8 cellular contexts compared by ENCODE assay signal in the genomic region with DNA sequence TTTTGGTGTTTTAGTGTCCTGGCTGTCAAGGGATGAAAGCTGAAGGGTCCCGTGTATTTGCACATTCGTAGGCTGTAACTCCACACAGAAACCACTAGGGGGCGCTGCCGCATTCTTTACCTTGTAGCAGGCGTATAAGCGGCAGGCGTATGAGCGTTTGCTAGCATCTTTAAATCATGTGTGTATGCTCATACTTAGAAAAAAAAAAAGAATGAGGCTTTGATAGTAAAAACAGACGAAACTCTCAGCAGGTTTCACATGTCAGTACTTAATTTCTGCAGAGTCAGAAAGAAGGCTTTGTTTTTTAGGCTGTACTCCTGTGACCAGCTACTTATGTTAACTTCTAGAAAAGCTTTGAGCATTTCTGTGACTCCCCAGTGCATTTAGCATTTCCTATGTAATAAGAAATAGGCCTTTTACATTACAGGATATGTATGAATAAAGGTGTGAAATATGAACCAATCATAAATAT.
A peak's percentile ranks its signal among the peaks of the same experiment; 100 is the strongest.
DNase-seq lines count a peak whose midpoint lies in the region; ATAC-seq, FAIRE-seq and TF ChIP-seq lines count a peak whose summit lies in the region.

No MANE protein-coding gene starts in this region.

- peak; percentile 95 for FAIRE-seq in H54 (lab: Jason Lieb, UNC)
- FAIRE-seq in pancreas (lab: Jason Lieb, UNC): peak; percentile 84

- peak; percentile 77 for DNase-seq in GM03348 (ENCODE audit: low spot score)
- peak; percentile 23 for DNase-seq in H54 (ENCODE audit: insufficient read length, low spot score)
- peak; percentile 37 for DNase-seq in LNCaP clone FGC (ENCODE audit: low read depth)
- peak; percentile 2 for DNase-seq in SHP77 treated with DMSO at 0.1 percent for 48 hours (lab: John Stamatoyannopoulos, UW)
- DNase-seq in activated gamma-delta T cell treated with anti-CD3 and anti-CD28 coated beads, Interleukin-2, amount 50 U/mL, for 16 hours (ENCODE audit: low read depth): peak; percentile 59
- DNase-seq in glomerular endothelial cell (ENCODE audit: extremely low read depth, low read depth, low spot score): peak; percentile 75
- DNase-seq in pancreas: peak; percentile 39 to 91 (median 72)
- peak in 1 of 2 donors; percentile 79 for DNase-seq in upper lobe of left lung

- H3K4me3 ChIP-seq in LNCaP clone FGC (ENCODE audit: low read depth, low read length): no peak overlapping the region
- no peak overlapping the region for H3K4me3 ChIP-seq in pancreas
- no peak overlapping the region for H3K4me3 ChIP-seq in upper lobe of left lung

- TF ChIP-seq CTCF in LNCaP clone FGC (IDR thresholded peaks at IDR 0.05; ENCODE audit: control insufficient read depth, extremely low read depth, insufficient read depth): peak; percentile 85
- peak; percentile 84 to 95 (median 87) for TF ChIP-seq CTCF in pancreas (IDR thresholded peaks at IDR 0.05)
- peak; percentile 73 to 89 (median 80) for TF ChIP-seq CTCF in upper lobe of left lung (IDR thresholded peaks at IDR 0.05)

- H3K4me1 ChIP-seq in pancreas (no peaks in the 10 kb centered on the region), upper lobe of left lung (peaks cover 0 to 2% (median 0%) of the 10 kb centered on the region in 4 donors)

- H3K9me3 ChIP-seq in pancreas (no peaks in the 10 kb centered on the region), upper lobe of left lung (no peaks in the 10 kb centered on the region)

- H3K27me3 ChIP-seq in pancreas (no peaks in the 10 kb centered on the region), upper lobe of left lung (no peaks in the 10 kb centered on the region)

- TF ChIP-seq POLR2A in H54 (IDR thresholded peaks at IDR 0.05; ENCODE audit: low read depth, low read length): no peak
- TF ChIP-seq POLR2A in upper lobe of left lung (IDR thresholded peaks at IDR 0.05): no peak

- H3K36me3 ChIP-seq in pancreas (no peaks in the 10 kb centered on the region), upper lobe of left lung (no peaks in the 10 kb centered on the region)

- no peak for TF ChIP-seq EP300 in upper lobe of left lung (IDR thresholded peaks at IDR 0.05)

- intact Hi-C loops in pancreas (cut with DNase I): loop anchor here in 2 of 3 donors (10.0 kb wide), 3 partner anchors 180 to 770 kb away; no protein-coding TSS in a partner anchor

- H3K27ac ChIP-seq in pancreas (no peak overlapping the region), upper lobe of left lung (no peak overlapping the region)

- 0% methylated on average over 9 of the region's 9 CpGs for WGBS in pancreas, 2 donors
- 0 to 1% methylated on average over 9 of the region's 9 CpGs for WGBS in upper lobe of left lung, 2 donors

- ATAC-seq in pancreas: peak; percentile 68 to 94 (median 91)
- ATAC-seq in upper lobe of left lung (ENCODE audit: low FRiP score in 2 of 2): peak in 1 of 2 donors; percentile 93
